28 cellular contexts compared by ENCODE assay signal in the genomic region with DNA sequence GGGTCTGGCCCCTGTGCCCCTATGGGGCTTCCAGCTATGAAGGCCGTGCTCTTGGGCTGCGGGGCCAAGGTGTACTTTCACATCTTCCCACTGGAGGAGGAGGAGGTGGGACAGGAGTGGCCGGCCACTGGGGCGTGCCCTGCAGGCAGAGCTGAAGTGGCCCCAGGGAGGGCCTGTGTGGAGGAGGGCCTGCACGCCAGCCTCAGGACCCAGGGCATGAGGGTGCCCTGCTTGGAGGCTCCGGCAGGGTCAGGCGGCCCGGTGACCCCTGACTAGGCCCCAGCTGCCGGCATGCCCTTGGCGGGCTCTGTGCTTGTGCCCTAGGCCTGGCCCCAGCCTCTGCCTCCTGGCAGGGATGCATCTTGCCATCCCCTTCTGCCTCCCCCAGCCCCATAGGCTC. TPM values are rescaled to one million over a fixed set of nuclear protein-coding genes. Genes with fewer than 3 reads are reported as not detected.
"Had no signal": no experiment of that assay in that cellular context is flagged by ENCODE, and none has a peak within 500 bp of the region (broad histone marks: within the 10 kb centered on the region; RNA-seq: fewer than 3 reads in every experiment).

No MANE protein-coding gene starts in this region.

- H3K27ac Mint-ChIP-seq: activated T-cell treated with anti-CD3 and anti-CD28 coated beads, Interleukin-2, amount 50 U/mL, for 72 hours; progenitor cell of endocrine pancreas had no signal

- H3K27ac ChIP-seq: left ventricle myocardium inferior, neutrophil, ovary, sigmoid colon, transverse colon, VCaP had no signal

- FAIRE-seq: frontal cortex, small intestine, TTC549, urothelium cell line had no signal

- H3K27me3 ChIP-seq: ovary, transverse colon had no signal

- DNase-seq: activated CD4-positive, alpha-beta T cell treated with anti-CD3 and anti-CD28 coated beads for 4 hours; activated CD4-positive, alpha-beta T cell treated with anti-CD3 and anti-CD28 coated beads, Interleukin-2, amount 50 U/mL, for 4 hours; activated effector memory CD4-positive, alpha-beta T cell treated with Interleukin-2 at 50 U/mL for 16 hours; activated naive CD4-positive, alpha-beta T cell treated with Interleukin-2 at 50 U/mL for 16 hours; activated naive CD8-positive, alpha-beta T cell treated with anti-CD3 and anti-CD28 coated beads, Interleukin-2, amount 10 ng/mL, durations not matched to agents 7 days and 5 days; activated T-cell treated with anti-CD3 and anti-CD28 coated beads for 4 hours; activated T-cell treated with anti-CD3 and anti-CD28 coated beads, Interleukin-2, amount 50 U/mL, for 72 hours; amniotic stem cell; central memory CD4-positive, alpha-beta T cell; dermis blood vessel endothelial cell; effector CD8-positive, alpha-beta T cell; left ventricle myocardium inferior; mucosa of descending colon; ovary; sigmoid colon; small intestine; stimulated activated CD4-positive, alpha-beta T cell treated with anti-CD3 and anti-CD28 coated beads, Interleukin-2, amount 100 ng/mL, for 24 hours; stimulated activated naive CD4-positive, alpha-beta T cell; T-helper 1 cell; transverse colon had no signal

- H3K9me3 ChIP-seq: left ventricle myocardium inferior, mucosa of descending colon, neutrophil, ovary, sigmoid colon, transverse colon had no signal

- H3K36me3 ChIP-seq: left ventricle myocardium inferior, neutrophil, ovary, sigmoid colon, transverse colon had no signal

- ATAC-seq: activated T-cell treated with anti-CD3 and anti-CD28 coated beads, Interleukin-2, amount 50 U/mL, for 72 hours; mucosa of descending colon; natural killer cell treated with Interleukin-12 subunit alpha and Interleukin-12 subunit beta and Interleukin-15 and Interleukin-18, amount 100 ng/mL, for 72 hours had no signal

- H3K27me3 Mint-ChIP-seq: activated naive CD8-positive, alpha-beta T cell treated with anti-CD3 and anti-CD28 coated beads, Interleukin-2, amount 10 ng/mL, durations not matched to agents 7 days and 5 days; natural killer cell treated with Interleukin-12 subunit alpha and Interleukin-12 subunit beta and Interleukin-15 and Interleukin-18, amount 100 ng/mL, for 72 hours had no signal

- H3K4me3 Mint-ChIP-seq: activated naive CD8-positive, alpha-beta T cell treated with anti-CD3 and anti-CD28 coated beads, Interleukin-2, amount 10 ng/mL, durations not matched to agents 7 days and 5 days; activated T-cell treated with anti-CD3 and anti-CD28 coated beads, Interleukin-2, amount 50 U/mL, for 72 hours; natural killer cell treated with Interleukin-12 subunit alpha and Interleukin-12 subunit beta and Interleukin-15 and Interleukin-18, amount 100 ng/mL, for 72 hours had no signal

- H3K4me3 ChIP-seq: left ventricle myocardium inferior, mucosa of descending colon, ovary, sigmoid colon, transverse colon had no signal

- H3K9me3 Mint-ChIP-seq: activated naive CD8-positive, alpha-beta T cell treated with anti-CD3 and anti-CD28 coated beads, Interleukin-2, amount 10 ng/mL, durations not matched to agents 7 days and 5 days; activated T-cell treated with anti-CD3 and anti-CD28 coated beads, Interleukin-2, amount 50 U/mL, for 72 hours; natural killer cell treated with Interleukin-12 subunit alpha and Interleukin-12 subunit beta and Interleukin-15 and Interleukin-18, amount 100 ng/mL, for 72 hours had no signal

- H3K36me3 Mint-ChIP-seq: natural killer cell treated with Interleukin-12 subunit alpha and Interleukin-12 subunit beta and Interleukin-15 and Interleukin-18, amount 100 ng/mL, for 72 hours had no signal

RNA-seq across cellular contexts. Expression of gene ARHGAP8, which starts 45.2 kb away (rescaled TPM):
- total RNA-seq: dermis blood vessel endothelial cell, left ventricle myocardium inferior, lung microvascular endothelial cell had no signal
